Comparison of ENCODE assay signal across 17 cellular contexts in genomic region chr13:46624821-46625220, GRCh38.
"Had no signal": no experiment of that assay in that cellular context is flagged by ENCODE, and none has a peak within 500 bp of the region (broad histone marks: within the 10 kb centered on the region; RNA-seq: fewer than 3 reads in every experiment).

No MANE protein-coding gene starts in this region.

- H3K27me3 Mint-ChIP-seq: activated CD4-positive, alpha-beta T cell treated with anti-CD3 and anti-CD28 coated beads for 36 hours; activated naive CD8-positive, alpha-beta T cell treated with anti-CD3 and anti-CD28 coated beads, Interleukin-2, amount 50 U/mL, for 24 hours; stimulated activated naive CD8-positive, alpha-beta T cell treated with anti-CD3 and anti-CD28 coated beads, Interleukin-15, amount 100 ng/mL, for 72 hours had no signal

- H3K27ac ChIP-seq: ascending aorta, cardiac muscle cell, thoracic aorta had no signal

- H3K4me3 ChIP-seq: ascending aorta, cardiac muscle cell, esophagus squamous epithelium, heart right ventricle, thoracic aorta had no signal

- H3K27ac Mint-ChIP-seq: activated CD4-positive, alpha-beta T cell treated with anti-CD3 and anti-CD28 coated beads for 36 hours; activated CD8-positive, alpha-beta T cell treated with anti-CD3 and anti-CD28 coated beads, Interleukin-2, amount 10 ng/mL, durations not matched to agents 7 days and 5 days; activated naive CD8-positive, alpha-beta T cell treated with anti-CD3 and anti-CD28 coated beads, Interleukin-2, amount 50 U/mL, for 24 hours had no signal

- H3K4me3 Mint-ChIP-seq: activated CD4-positive, alpha-beta T cell treated with anti-CD3 and anti-CD28 coated beads for 36 hours; activated CD8-positive, alpha-beta T cell treated with anti-CD3 and anti-CD28 coated beads, Interleukin-2, amount 10 ng/mL, durations not matched to agents 7 days and 5 days; activated naive CD8-positive, alpha-beta T cell treated with anti-CD3 and anti-CD28 coated beads, Interleukin-2, amount 50 U/mL, for 24 hours; stimulated activated naive CD8-positive, alpha-beta T cell treated with anti-CD3 and anti-CD28 coated beads, Interleukin-15, amount 100 ng/mL, for 72 hours had no signal

- DNase-seq: activated CD4-positive, alpha-beta T cell treated with anti-CD3 and anti-CD28 coated beads for 36 hours; activated CD8-positive, alpha-beta memory T cell treated with anti-CD3 and anti-CD28 coated beads, Interleukin-2, amount 50 U/mL, for 48 hours; activated CD8-positive, alpha-beta T cell treated with anti-CD3 and anti-CD28 coated beads, Interleukin-2, amount 10 ng/mL, durations not matched to agents 7 days and 5 days; activated naive CD4-positive, alpha-beta T cell; activated naive CD8-positive, alpha-beta T cell treated with anti-CD3 and anti-CD28 coated beads, Interleukin-2, amount 50 U/mL, for 24 hours; esophagus squamous epithelium; foreskin fibroblast; heart right ventricle; left ventricle myocardium superior; retina; stimulated activated CD4-positive, alpha-beta T cell treated with anti-CD3 and anti-CD28 coated beads, Interleukin-15, amount 100 ng/mL, for 24 hours; stimulated activated CD4-positive, alpha-beta T cell treated with anti-CD3 and anti-CD28 coated beads, Interleukin-4, amount 100 ng/mL, for 24 hours; stimulated activated naive CD8-positive, alpha-beta T cell treated with anti-CD3 and anti-CD28 coated beads, Interleukin-15, amount 100 ng/mL, for 72 hours; T1000 had no signal

- H3K9me3 Mint-ChIP-seq: activated naive CD8-positive, alpha-beta T cell treated with anti-CD3 and anti-CD28 coated beads, Interleukin-2, amount 50 U/mL, for 24 hours; stimulated activated naive CD8-positive, alpha-beta T cell treated with anti-CD3 and anti-CD28 coated beads, Interleukin-15, amount 100 ng/mL, for 72 hours had no signal

- H3K9me3 ChIP-seq: ascending aorta, esophagus squamous epithelium, heart right ventricle, thoracic aorta had no signal

- H3K36me3 ChIP-seq: ascending aorta, cardiac muscle cell, esophagus squamous epithelium, heart right ventricle, thoracic aorta had no signal

- H3K27me3 ChIP-seq: ascending aorta, cardiac muscle cell, esophagus squamous epithelium, heart right ventricle had no signal
